In the genomic region with DNA sequence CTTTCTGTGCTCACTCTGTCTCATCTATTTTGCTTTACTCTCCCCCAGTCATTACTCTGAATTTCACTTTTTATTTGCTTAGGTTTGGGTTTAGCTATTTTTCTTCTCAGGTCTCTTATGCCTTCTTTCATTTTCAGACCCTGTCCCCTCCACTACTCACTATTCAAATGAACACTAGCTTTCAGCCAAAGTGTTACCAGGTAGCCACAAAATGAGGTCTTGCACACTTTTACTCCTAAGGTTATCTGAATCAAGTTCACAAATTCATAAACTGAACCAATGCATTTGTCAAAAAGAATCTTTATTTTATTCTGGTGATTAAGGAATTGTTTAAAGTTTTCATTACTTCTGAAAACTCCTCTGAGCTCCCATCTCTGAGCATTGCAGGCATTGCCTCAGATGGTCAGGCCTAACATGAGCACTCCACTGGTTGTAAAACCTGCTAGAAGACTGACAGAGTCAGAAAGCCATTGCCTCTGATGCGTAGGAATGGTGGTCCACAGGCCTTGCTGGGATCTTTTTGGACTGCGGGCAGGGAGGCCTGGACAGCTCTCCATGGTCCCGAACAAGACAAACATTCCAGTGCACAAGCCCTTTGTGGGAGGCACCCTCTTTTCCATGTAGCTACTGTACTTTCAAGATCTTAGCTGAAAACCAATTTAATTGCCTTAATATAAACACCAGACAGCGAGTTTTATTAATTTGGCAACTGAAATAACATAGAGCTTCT, we compare ENCODE assay signal across 7 cellular contexts. TPM values are rescaled to one million over a fixed set of nuclear protein-coding genes. Genes with fewer than 3 reads are reported as not detected.
A peak's percentile ranks its signal among the peaks of the same experiment; 100 is the strongest.
DNase-seq lines count a peak whose midpoint lies in the region; ATAC-seq and TF ChIP-seq lines count a peak whose summit lies in the region.

No MANE protein-coding gene starts in this region.

- H3K9me3 ChIP-seq in A673 (ENCODE audit: low read depth, low read length, poor library complexity, severe bottlenecking) = no peaks in the 10 kb centered on the region

- ATAC-seq in GM19452 (IDR thresholded peaks at IDR 0.05; ENCODE audit: unreplicated experiment) (peak; percentile 93), HG02981 (IDR thresholded peaks at IDR 0.05; ENCODE audit: unreplicated experiment) (peak; percentile 75), left lobe of liver (no peak)
- peak; percentile 32 for ATAC-seq in activated naive CD8-positive, alpha-beta T cell treated with anti-CD3 and anti-CD28 coated beads, Interleukin-2, amount 10 ng/mL, durations not matched to agents 7 days and 5 days (ENCODE audit: low read depth)
- ATAC-seq in stimulated activated naive CD8-positive, alpha-beta T cell treated with anti-CD3 and anti-CD28 coated beads, Interleukin-15, Interleukin-2, amounts not matched to agents 100 U/mL and 50 U/mL, for 24 hours = peak; percentile 68

- no peak overlapping the region for H3K27ac ChIP-seq in A673 (ENCODE audit: low read depth, low read length, poor library complexity, severe bottlenecking)

- no peaks in the 10 kb centered on the region for H3K27me3 Mint-ChIP-seq in activated naive CD8-positive, alpha-beta T cell treated with anti-CD3 and anti-CD28 coated beads, Interleukin-2, amount 10 ng/mL, durations not matched to agents 7 days and 5 days

- POLR2A ChIA-PET in activated naive CD8-positive, alpha-beta T cell treated with anti-CD3 and anti-CD28 coated beads, Interleukin-2, amount 10 ng/mL, durations not matched to agents 7 days and 5 days (lab: Charles Lee) = interaction anchor here (0.6 to 2.5 kb wide), 6 partner anchors 8 to 63 kb away, joined by 3 to 9 read pairs (median 6); partner anchors contain the start of gene FYN
- POLR2A ChIA-PET in A673 (lab: Charles Lee; ENCODE audit: low non-redundant PET) = no interaction called here

- no peaks in the 10 kb centered on the region for H3K9me3 Mint-ChIP-seq in activated naive CD8-positive, alpha-beta T cell treated with anti-CD3 and anti-CD28 coated beads, Interleukin-2, amount 10 ng/mL, durations not matched to agents 7 days and 5 days

- H3K27me3 ChIP-seq in A673 (replicated peaks; ENCODE audit: insufficient read depth, low read depth, low read length, poor library complexity) = no peaks in the 10 kb centered on the region

- no peak for DNase-seq in activated naive CD8-positive, alpha-beta T cell treated with anti-CD3 and anti-CD28 coated beads, Interleukin-2, amount 10 ng/mL, durations not matched to agents 7 days and 5 days
- no peak for DNase-seq in stimulated activated naive CD8-positive, alpha-beta T cell treated with anti-CD3 and anti-CD28 coated beads, Interleukin-15, Interleukin-2, amounts not matched to agents 100 U/mL and 50 U/mL, for 24 hours
- DNase-seq in DMS114 treated with DMSO at 0.1 percent for 48 hours (lab: John Stamatoyannopoulos, UW; ENCODE audit: unreplicated experiment) (no peak), A673 (ENCODE audit: low spot score) (no peak), left lobe of liver (ENCODE audit: low spot score) (no peak)

- H3K4me1 Mint-ChIP-seq in activated naive CD8-positive, alpha-beta T cell treated with anti-CD3 and anti-CD28 coated beads, Interleukin-2, amount 10 ng/mL, durations not matched to agents 7 days and 5 days = peaks cover 45% of the 10 kb centered on the region

- H3K27ac Mint-ChIP-seq in activated naive CD8-positive, alpha-beta T cell treated with anti-CD3 and anti-CD28 coated beads, Interleukin-2, amount 10 ng/mL, durations not matched to agents 7 days and 5 days = peak overlapping the region; percentile 85

- intact Hi-C loops in A673 (cut with micrococcal nuclease; ENCODE audit: unreplicated experiment) = no loop called here

- H3K36me3 ChIP-seq in A673 (ENCODE audit: insufficient read depth, low read length, poor library complexity, severe bottlenecking) = no peaks in the 10 kb centered on the region

- no peaks in the 10 kb centered on the region for H3K4me1 ChIP-seq in A673 (ENCODE audit: insufficient read depth, low read length, poor library complexity, severe bottlenecking)

- CTCF ChIA-PET in A673 (lab: Charles Lee) = no interaction called here

- BruUV-seq in A673 (replicated peaks; lab: Mats Ljungman, UMichigan) = no TSS peak

- TF ChIP-seq CTCF in A673 (conservative IDR thresholded peaks at IDR 0.05; ENCODE audit: low read depth, low read length) = no peak

- peak overlapping the region; percentile 67 for H3K4me3 Mint-ChIP-seq in activated naive CD8-positive, alpha-beta T cell treated with anti-CD3 and anti-CD28 coated beads, Interleukin-2, amount 10 ng/mL, durations not matched to agents 7 days and 5 days

- H3K36me3 Mint-ChIP-seq in activated naive CD8-positive, alpha-beta T cell treated with anti-CD3 and anti-CD28 coated beads, Interleukin-2, amount 10 ng/mL, durations not matched to agents 7 days and 5 days = peaks cover 13% of the 10 kb centered on the region

- no peak overlapping the region for H3K4me3 ChIP-seq in A673 (ENCODE audit: low read depth, low read length, poor library complexity, severe bottlenecking)

RNA-seq across cellular contexts. Expression of gene FYN, which starts 48.5 kb away (rescaled TPM):
- total RNA-seq in activated naive CD8-positive, alpha-beta T cell treated with anti-CD3 and anti-CD28 coated beads, Interleukin-2, amount 10 ng/mL, durations not matched to agents 7 days and 5 days = 100 to 1,000 TPM; 363 to 409 TPM
- total RNA-seq in A673 (2021) = 34.3 and 46.7 TPM in 2 replicates
- total RNA-seq in left lobe of liver = 30.0 TPM
